8 cellular contexts compared by ENCODE assay signal in the genomic region with DNA sequence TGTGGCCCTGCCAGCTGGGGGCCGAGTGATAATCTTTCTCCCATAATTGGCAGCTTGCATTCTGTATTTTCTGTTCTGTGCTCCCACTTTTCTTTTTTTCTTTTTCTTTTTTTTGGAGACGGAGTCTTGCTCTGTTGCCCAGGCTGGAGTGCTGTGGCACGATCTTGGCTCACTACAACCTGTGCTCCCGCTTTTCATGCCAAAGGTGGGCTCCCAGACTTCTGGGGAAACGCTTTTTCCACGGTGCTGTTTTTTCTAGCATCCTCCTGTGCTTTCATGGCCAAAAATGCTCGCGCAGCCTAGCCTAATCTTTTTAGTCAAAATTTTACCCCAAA. TPM values are rescaled to one million over a fixed set of nuclear protein-coding genes. Genes with fewer than 3 reads are reported as not detected.
A peak's percentile ranks its signal among the peaks of the same experiment; 100 is the strongest.
DNase-seq lines count a peak whose midpoint lies in the region; ATAC-seq and TF ChIP-seq lines count a peak whose summit lies in the region.

No MANE protein-coding gene starts in this region.

- peaks cover 19% of the 10 kb centered on the region for H4K20me1 ChIP-seq in osteoblast (ENCODE audit: insufficient read depth, low read length)

- no peak for TF ChIP-seq EP300 in esophagus muscularis mucosa (IDR thresholded peaks at IDR 0.05)

- POLR2A ChIA-PET in CD8-positive, alpha-beta T cell (lab: Charles Lee): interaction anchor here (0.7 kb wide), 1 partner anchor 148 kb away, joined by 3 read pairs; no protein-coding TSS in a partner anchor
- POLR2A ChIA-PET in RWPE1 (lab: Yijun Ruan, JAX; ENCODE audit: low non-redundant PET): no interaction called here

- H3K27me3 Mint-ChIP-seq in CD8-positive, alpha-beta T cell (ENCODE audit: low read depth): no peaks in the 10 kb centered on the region

- H3K4me1 Mint-ChIP-seq in CD8-positive, alpha-beta T cell (ENCODE audit: low read depth): peaks cover 31% of the 10 kb centered on the region

- peaks cover 22% of the 10 kb centered on the region for H3K36me3 Mint-ChIP-seq in CD8-positive, alpha-beta T cell

- ATAC-seq in CD8-positive, alpha-beta T cell: no peak
- no peak for ATAC-seq in HG03108 (IDR thresholded peaks at IDR 0.05; ENCODE audit: unreplicated experiment)
- no peak for ATAC-seq in GM18502 (IDR thresholded peaks at IDR 0.05; ENCODE audit: poor library complexity, unreplicated experiment)

- no peak for TF ChIP-seq CTCF in CD8-positive, alpha-beta T cell (IDR thresholded peaks at IDR 0.05)
- TF ChIP-seq CTCF in RWPE1 (conservative IDR thresholded peaks at IDR 0.05; ENCODE audit: low read depth): no peak
- TF ChIP-seq CTCF in esophagus muscularis mucosa (IDR thresholded peaks at IDR 0.05): no peak
- no peak for TF ChIP-seq CTCF in osteoblast (IDR thresholded peaks at IDR 0.05; ENCODE audit: extremely low read depth, low read depth, low read length)

- CTCF ChIA-PET in CD8-positive, alpha-beta T cell (lab: Charles Lee): interaction anchor here (0.8 kb wide), 1 partner anchor 38 kb away, joined by 4 read pairs; no protein-coding TSS in a partner anchor
- CTCF ChIA-PET in RWPE1 (lab: Yijun Ruan, JAX): no interaction called here

- intact Hi-C loops in CD8-positive, alpha-beta T cell (cut with DNase I, micrococcal nuclease): loop anchor here (1.0 to 10.0 kb wide), 11 partner anchors 142 to 425 kb away; a partner anchor contains a TSS
- intact Hi-C loops in esophagus muscularis mucosa (cut with DNase I): loop anchor here (10.0 kb wide), 1 partner anchor 172 kb away; a partner anchor contains a TSS

- 10% methylated on average over 8 of the region's 8 CpGs for WGBS in esophagus muscularis mucosa

- H3K36me3 ChIP-seq in CD8-positive, alpha-beta T cell (ENCODE audit: insufficient read depth, low read length): no peaks in the 10 kb centered on the region
- H3K36me3 ChIP-seq in esophagus muscularis mucosa (peaks cover 0 to 13% (median 4%) of the 10 kb centered on the region in 4 donors), osteoblast (ENCODE audit: insufficient read depth, low read length) (peaks cover 3% of the 10 kb centered on the region)

- H3K79me2 ChIP-seq in osteoblast (ENCODE audit: insufficient read depth, low read length): peaks cover 37% of the 10 kb centered on the region

- no peaks in the 10 kb centered on the region for H3K27me3 ChIP-seq in CD8-positive, alpha-beta T cell (ENCODE audit: insufficient read depth, low read length)
- no peaks in the 10 kb centered on the region for H3K27me3 ChIP-seq in esophagus muscularis mucosa
- H3K27me3 ChIP-seq in osteoblast (ENCODE audit: insufficient read depth, low read length): no peaks in the 10 kb centered on the region

- peak overlapping the region; percentile 78 for H3K27ac ChIP-seq in CD8-positive, alpha-beta T cell (ENCODE audit: low read depth, low read length)
- H3K27ac ChIP-seq in RWPE1 (peak overlapping the region; percentile 98), esophagus muscularis mucosa (replicated peaks in 1 of 4) (peak overlapping the region; percentile 95 to 99 (median 98)), osteoblast (ENCODE audit: low read depth, low read length) (peak overlapping the region; percentile 27)

- H3K4me3 ChIP-seq in CD8-positive, alpha-beta T cell (ENCODE audit: low read depth, low read length): peak overlapping the region; percentile 90
- peak overlapping the region; percentile 89 to 99 (median 96) for H3K4me3 ChIP-seq in esophagus muscularis mucosa
- H3K4me3 ChIP-seq in osteoblast (ENCODE audit: insufficient read depth, low read length): peak overlapping the region; percentile 93

- peaks cover 14% of the 10 kb centered on the region for H3K4me1 ChIP-seq in CD8-positive, alpha-beta T cell (ENCODE audit: insufficient read depth, low read length)
- H3K4me1 ChIP-seq in esophagus muscularis mucosa (peaks cover 23 to 42% (median 40%) of the 10 kb centered on the region in 4 donors), osteoblast (ENCODE audit: insufficient read depth, low read length) (peaks cover 11% of the 10 kb centered on the region)

- peak overlapping the region; percentile 95 for H3K4me2 ChIP-seq in osteoblast (ENCODE audit: insufficient read depth, low read length)

- peak overlapping the region; percentile 94 for H2AFZ ChIP-seq in osteoblast (ENCODE audit: low read length)

- H3K9me3 Mint-ChIP-seq in CD8-positive, alpha-beta T cell: no peaks in the 10 kb centered on the region

- H3K4me3 Mint-ChIP-seq in CD8-positive, alpha-beta T cell: peak overlapping the region; percentile 96

- peak overlapping the region; percentile 95 for H3K27ac Mint-ChIP-seq in CD8-positive, alpha-beta T cell

- TF ChIP-seq POLR2A in esophagus muscularis mucosa (IDR thresholded peaks at IDR 0.05; ENCODE audit: low read depth): no peak

- no peak for DNase-seq in CD8-positive, alpha-beta T cell
- DNase-seq in RWPE1 (ENCODE audit: low spot score): no peak
- no peak for DNase-seq in esophagus muscularis mucosa (ENCODE audit: extremely low spot score)
- no peak for DNase-seq in osteoblast (ENCODE audit: insufficient read length, low spot score, missing footprints)
- DNase-seq in islet precursor cell: no peak
- no peak for DNase-seq in stimulated activated CD8-positive, alpha-beta memory T cell treated with anti-CD3 and anti-CD28 coated beads, Interleukin-4, amount 100 ng/mL, for 48 hours

- no peaks in the 10 kb centered on the region for H3K9me3 ChIP-seq in CD8-positive, alpha-beta T cell (ENCODE audit: low read length)
- H3K9me3 ChIP-seq in esophagus muscularis mucosa (no peaks in the 10 kb centered on the region), osteoblast (ENCODE audit: low read depth, low read length) (no peaks in the 10 kb centered on the region)

RNA-seq across cellular contexts. Expression of a gene that starts 0.6 kb away (rescaled TPM):
- 10 to 100 TPM; 68.4 to 69.3 TPM for total RNA-seq in CD8-positive, alpha-beta T cell
- total RNA-seq in esophagus muscularis mucosa (10 to 100 TPM; 30.7 to 45.3 (median 42.0) TPM), osteoblast (30.6 and 32.6 TPM in 2 replicates)

Comparison
In these comparisons a context has a peak if more than half of its experiments do, and no peak if none do; other contexts are left out.
1. H3K27ac ChIP-seq: peak in every context shown above with its lines; median percentile 98 in RWPE1; 98 in esophagus muscularis mucosa; 78 in CD8-positive, alpha-beta T cell; 27 in osteoblast.